In the genomic region with DNA sequence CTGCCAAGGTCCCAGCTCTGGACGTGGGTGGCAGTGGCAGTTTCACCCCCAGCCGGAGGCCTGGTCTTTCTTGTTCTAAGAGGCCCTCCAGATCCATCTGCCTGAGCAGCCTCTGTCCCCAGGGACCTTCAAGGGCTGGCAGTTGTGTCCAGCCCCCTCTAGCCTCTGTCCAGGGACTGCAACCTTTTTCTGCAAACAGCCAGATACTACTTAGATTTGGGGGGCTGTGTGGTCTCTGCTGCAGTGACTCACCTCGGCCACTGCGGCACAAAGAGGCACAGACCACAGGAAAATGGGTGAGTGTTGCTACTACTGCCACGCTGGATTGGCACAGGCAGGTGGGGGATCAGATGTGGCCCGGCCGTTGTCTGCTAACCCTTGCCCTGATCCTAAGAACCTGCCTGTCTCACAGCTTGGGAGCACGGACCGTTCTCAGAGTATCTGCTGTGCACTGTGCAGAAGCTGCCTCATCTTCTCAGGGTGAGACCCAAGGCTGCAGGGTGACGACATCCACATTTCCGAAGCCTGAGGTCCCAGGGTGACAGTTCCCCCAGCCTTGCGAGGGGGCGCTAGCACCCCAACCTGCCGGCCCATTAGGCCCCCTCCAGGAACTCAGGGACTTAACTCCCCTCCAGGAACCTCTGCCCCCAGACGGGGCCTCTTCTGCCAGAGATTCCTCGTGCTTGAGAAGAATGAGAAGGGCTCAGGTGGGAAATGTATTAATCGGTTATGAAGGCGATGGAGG, we compare ENCODE assay signal across 9 cellular contexts. TPM values are rescaled to one million over a fixed set of nuclear protein-coding genes. Genes with fewer than 3 reads are reported as not detected.
DNase-seq lines count a peak whose midpoint lies in the region; ATAC-seq and TF ChIP-seq lines count a peak whose summit lies in the region.
"Had no signal": no experiment of that assay in that cellular context is flagged by ENCODE, and none has a peak within 500 bp of the region (broad histone marks: within the 10 kb centered on the region; RNA-seq: fewer than 3 reads in every experiment).

No MANE protein-coding gene starts in this region.

- no peaks in the 10 kb centered on the region for H3K9me3 ChIP-seq in SU-DHL-6 (ENCODE audit: insufficient read depth, low read length)

- H3K4me3 ChIP-seq in GM12865 (ENCODE audit: low read depth, low read length), result no peak overlapping the region
- no peak overlapping the region for H3K4me3 ChIP-seq in SU-DHL-6 (ENCODE audit: insufficient read depth, low read length, poor library complexity, severe bottlenecking)
- no peak overlapping the region for H3K4me3 ChIP-seq in kidney epithelial cell (ENCODE audit: low read depth, low read length)

- no peaks in the 10 kb centered on the region for H3K79me2 ChIP-seq in SU-DHL-6 (ENCODE audit: insufficient read depth, low read length)

- no peak overlapping the region for H3K27ac ChIP-seq in SU-DHL-6 (ENCODE audit: low read depth, low read length)

- H3K27me3 ChIP-seq in SU-DHL-6 (ENCODE audit: low read length) (no peaks in the 10 kb centered on the region), kidney epithelial cell (ENCODE audit: control insufficient read depth, insufficient read depth, low read length) (no peaks in the 10 kb centered on the region)

- H3K36me3 ChIP-seq in SU-DHL-6 (ENCODE audit: low read length) (no peaks in the 10 kb centered on the region), kidney epithelial cell (ENCODE audit: control insufficient read depth, insufficient read depth, low read length) (no peaks in the 10 kb centered on the region)

- H4K20me1 ChIP-seq in SU-DHL-6 (ENCODE audit: low read depth, low read length), result no peaks in the 10 kb centered on the region

- no peaks in the 10 kb centered on the region for H3K9me2 ChIP-seq in SU-DHL-6 (replicated peaks; ENCODE audit: insufficient read depth, low read length)

- DNase-seq in GM12865 (ENCODE audit: low read depth) (no peak), kidney epithelial cell (ENCODE audit: low read depth) (no peak), cerebellum (ENCODE audit: low spot score) (no peak), NCI-H2196 (lab: John Stamatoyannopoulos, UW; ENCODE audit: unreplicated experiment) (no peak)
- DNase-seq: CD4-positive, alpha-beta memory T cell; NCI-H2227 treated with DMSO at 0.1 percent for 48 hours had no signal

- TF ChIP-seq CTCF in GM12865 (IDR thresholded peaks at IDR 0.05; ENCODE audit: insufficient read depth, low read depth, low read length, missing control alignments) (peak; percentile 6), SU-DHL-6 (IDR thresholded peaks at IDR 0.05; ENCODE audit: insufficient read depth, low read length, poor library complexity, severe bottlenecking) (peak; percentile 18), kidney epithelial cell (IDR thresholded peaks at IDR 0.05; ENCODE audit: insufficient read depth, low read length, poor library complexity, severe bottlenecking) (peak; percentile 6)

- no peak for ATAC-seq in GM21381 (IDR thresholded peaks at IDR 0.05; ENCODE audit: unreplicated experiment)

- H3K4me2 ChIP-seq in SU-DHL-6 (ENCODE audit: low read depth, low read length, poor library complexity, severe bottlenecking), result no peak overlapping the region

- H3K9ac ChIP-seq in SU-DHL-6 (ENCODE audit: low read length), result no peak overlapping the region

- no peak overlapping the region for H2AFZ ChIP-seq in SU-DHL-6 (ENCODE audit: low read depth, low read length, severe bottlenecking)

- H3F3A ChIP-seq in SU-DHL-6 (ENCODE audit: insufficient read depth), result no peaks in the 10 kb centered on the region

RNA-seq across cellular contexts. Expression of gene MXRA7, which starts 27.6 kb away (rescaled TPM):
- total RNA-seq in kidney epithelial cell (110 and 142 TPM in 2 replicates), cerebellum (56.8 TPM)

RNA-seq across cellular contexts. Expression of gene ST6GALNAC1, which starts 39.6 kb away (rescaled TPM):
- total RNA-seq in kidney epithelial cell (not detected in 2 replicates), cerebellum (0.36 TPM)
- total RNA-seq: renal cortical epithelial cell had no signal

RNA-seq across cellular contexts. Expression of gene JMJD6, which starts 43.2 kb away (rescaled TPM):
- total RNA-seq in kidney epithelial cell, result 21.4 and 25.8 TPM in 2 replicates
- total RNA-seq in cerebellum, result 20.1 TPM

RNA-seq across cellular contexts. Expression of gene METTL23, which starts 43.5 kb away (rescaled TPM):
- 32.8 TPM in 2 replicates for total RNA-seq in kidney epithelial cell
- total RNA-seq in cerebellum, result 11.1 TPM

RNA-seq across cellular contexts. Expression of gene SRSF2, which starts 53.9 kb away (rescaled TPM):
- total RNA-seq in kidney epithelial cell (185 and 217 TPM in 2 replicates), cerebellum (114 TPM)
